Comparison of ENCODE assay signal across 15 cellular contexts in the genomic region with DNA sequence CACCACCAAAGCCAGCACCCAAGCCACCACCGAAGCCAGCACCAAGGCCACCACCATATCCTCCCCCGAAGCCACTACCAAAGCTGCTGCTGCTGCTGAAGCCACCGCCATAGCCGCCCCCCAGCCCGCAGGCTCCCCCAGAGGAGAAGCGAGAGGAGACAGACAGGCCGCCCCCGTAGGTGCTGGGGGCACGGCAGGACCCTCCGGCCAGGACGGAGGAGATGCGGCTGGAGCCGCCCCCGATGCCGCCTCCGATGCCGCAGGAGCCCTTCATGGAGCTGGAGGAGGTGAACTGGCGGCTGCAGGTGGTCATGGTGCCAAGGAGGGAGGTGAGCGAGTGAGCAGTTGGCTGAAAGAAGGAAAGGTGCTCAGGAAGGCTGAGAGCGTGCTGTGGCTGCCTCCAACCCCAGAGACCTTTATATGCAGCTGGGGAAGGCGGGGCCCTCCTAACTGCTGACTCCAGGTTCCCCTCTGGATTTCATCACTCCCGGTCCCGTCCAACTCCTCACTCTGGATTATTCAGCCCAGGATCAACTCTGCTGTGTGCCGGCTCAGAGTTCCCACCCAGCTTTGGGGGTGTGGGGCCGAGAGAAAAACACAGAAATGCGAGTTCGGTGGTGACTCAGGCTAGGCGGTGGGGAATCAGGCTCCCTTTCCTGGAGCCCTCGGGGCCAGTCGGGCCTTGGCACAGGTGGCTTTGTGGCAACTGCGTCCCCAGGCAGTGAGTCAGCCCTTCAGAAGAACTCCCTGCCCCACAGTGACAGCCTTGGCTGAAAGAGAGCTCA. TPM values are rescaled to one million over a fixed set of nuclear protein-coding genes. Genes with fewer than 3 reads are reported as not detected.
DNase-seq lines count a peak whose midpoint lies in the region; FAIRE-seq and TF ChIP-seq lines count a peak whose summit lies in the region.
"Not testable (repeated sequence)": the region's sequence is repeated elsewhere in the genome, so short reads cannot be mapped to it uniquely, and the experiment has no call there.
"Had no signal": no experiment of that assay in that cellular context is flagged by ENCODE, and none has a peak within 500 bp of the region (broad histone marks: within the 10 kb centered on the region; RNA-seq: fewer than 3 reads in every experiment).

TSS of gene KRT16 (minus strand) at position 392 of the 785 bp plus-strand sequence. CDS start at position 313, 79 bp downstream.

- BruUV-seq in PC-9 (replicated peaks; lab: Mats Ljungman, UMichigan), result not testable (repeated sequence)

- H3K9me2 ChIP-seq in PC-9 (ENCODE audit: insufficient read depth), result not testable (repeated sequence)

- POLR2A ChIA-PET in HEK293 (lab: Yijun Ruan, JAX), result interaction anchor here (0.9 kb wide), 1 partner anchor 41 kb away, joined by 3 read pairs; no protein-coding TSS in a partner anchor
- POLR2A ChIA-PET in PC-9 (lab: Charles Lee; ENCODE audit: unreplicated experiment), result interaction anchor here (0.6 kb wide), 2 partner anchors 36 to 1248 kb away, joined by 3 to 6 read pairs; no protein-coding TSS in a partner anchor

- H3K36me3 ChIP-seq in HEK293 (ENCODE audit: control insufficient read depth in 2 of 2, insufficient read depth in 1 of 2, low read length in 2 of 2); PC-9 (ENCODE audit: low read depth); keratinocyte (ENCODE audit: control insufficient read depth in 2 of 2, extremely low read depth in 1 of 2, insufficient read depth in 2 of 2, low read length in 2 of 2): not testable (repeated sequence)

- CTCF ChIA-PET in HEK293 (lab: Yijun Ruan, JAX), result interaction anchor here (0.9 to 1.0 kb wide), 2 partner anchors 46 to 51 kb away, joined by 3 read pairs; no protein-coding TSS in a partner anchor
- CTCF ChIA-PET in PC-9 (lab: Charles Lee), result not testable (repeated sequence)

- peak within 1 kb of the TSS; percentile 99 for H3K4me2 ChIP-seq in PC-9
- peak within 1 kb of the TSS; percentile 56 for H3K4me2 ChIP-seq in keratinocyte (ENCODE audit: control insufficient read depth, extremely low read depth, insufficient read depth, low read depth, low read length)

- not testable (repeated sequence) for H2AFZ ChIP-seq in PC-9; keratinocyte (ENCODE audit: control insufficient read depth, low read length)

- H3K27me3 ChIP-seq in PC-9 (ENCODE audit: insufficient read depth, low read depth); keratinocyte (ENCODE audit: control insufficient read depth, extremely low read depth, insufficient read depth, low read length): not testable (repeated sequence)

- peak; percentile 82 for FAIRE-seq in keratinocyte (lab: Jason Lieb, UNC)
- FAIRE-seq in urothelium cell line (lab: Jason Lieb, UNC), result not testable (repeated sequence)

- intact Hi-C loops in PC-9 (cut with micrococcal nuclease; ENCODE audit: unreplicated experiment), result not testable (repeated sequence)

- peak within 1 kb of the TSS; percentile 44 for H3K9ac ChIP-seq in keratinocyte (ENCODE audit: control insufficient read depth, extremely low read depth, insufficient read depth, low read length)

- not testable (repeated sequence) for TF ChIP-seq CTCF in HEK293 (tag by site-specific recombination; IDR thresholded peaks at IDR 0.05); PC-9 (conservative IDR thresholded peaks at IDR 0.05); epithelial cell of esophagus (IDR thresholded peaks at IDR 0.05; ENCODE audit: insufficient read depth, low read depth, low read length, missing control alignments); keratinocyte (optimal IDR thresholded peaks at IDR 0.05 in 1 of 3, IDR thresholded peaks at IDR 0.05 in 1 of 3, conservative IDR thresholded peaks at IDR 0.05 in 1 of 3; ENCODE audit: extremely low read depth in 1 of 3, insufficient read depth in 2 of 3, low read length in 3 of 3)

- H3K79me2 ChIP-seq in PC-9 (ENCODE audit: low read depth); keratinocyte (ENCODE audit: control insufficient read depth, insufficient read depth, low read length): not testable (repeated sequence)

- H4K20me1 ChIP-seq in PC-9 (ENCODE audit: insufficient read depth); keratinocyte (ENCODE audit: control insufficient read depth, extremely low read depth, insufficient read depth, low read length): not testable (repeated sequence)

- not testable (repeated sequence) for H3K4me1 ChIP-seq in HEK293 (ENCODE audit: control insufficient read depth, insufficient read depth, low read length)
- H3K4me1 ChIP-seq in PC-9 (replicated peaks; ENCODE audit: insufficient read depth), result peaks cover 25% of the 10 kb centered on the region
- H3K4me1 ChIP-seq in keratinocyte (ENCODE audit: control insufficient read depth, extremely low read depth, insufficient read depth, low read length), result peaks cover 37% of the 10 kb centered on the region

- peaks cover 15% of the 10 kb centered on the region; the same call in 1 of the 2 replicates for H3F3A ChIP-seq in PC-9 (ENCODE audit: insufficient read depth, low read depth)

- H3K4me3 ChIP-seq in HEK293 (ENCODE audit: low read depth, low read length), result not testable (repeated sequence)
- peak within 1 kb of the TSS; percentile 71 for H3K4me3 ChIP-seq in PC-9
- H3K4me3 ChIP-seq in epithelial cell of esophagus (ENCODE audit: low read length), result peak within 1 kb of the TSS; percentile 57
- peak within 1 kb of the TSS; percentile 29 to 46 (median 37) for H3K4me3 ChIP-seq in keratinocyte (ENCODE audit: control insufficient read depth in 2 of 3, extremely low read depth in 1 of 3, insufficient read depth in 2 of 3, low read depth in 1 of 3, low read length in 3 of 3)

- peak; percentile 12 for DNase-seq in CD1c-positive myeloid dendritic cell (ENCODE audit: extremely low spot score)
- peak; percentile 91 to 92 for DNase-seq in PC-9
- DNase-seq in amniotic epithelial cell (ENCODE audit: low read depth), result peak; percentile 39
- DNase-seq in epithelial cell of esophagus (ENCODE audit: low read depth), result peak; percentile 97
- not testable (repeated sequence) for DNase-seq in keratinocyte (ENCODE audit: low read depth, low spot score)
- peak; percentile 23 for DNase-seq in renal cortical epithelial cell (ENCODE audit: low read depth)
- peak; percentile 76 for DNase-seq in urothelium cell line (ENCODE audit: low spot score)

- H3K9me1 ChIP-seq in keratinocyte (ENCODE audit: control insufficient read depth, extremely low read depth, insufficient read depth, low read length), result not testable (repeated sequence)

- not testable (repeated sequence) for H3K9me3 ChIP-seq in HEK293 (ENCODE audit: control insufficient read depth, insufficient read depth, low read depth, low read length); PC-9 (ENCODE audit: insufficient read depth, low read depth); keratinocyte (ENCODE audit: control insufficient read depth, low read depth, low read length)

- dilution Hi-C loops in keratinocyte (cut with MboI; ENCODE audit: extremely low pct_ligation_motif_present, low sequenced_read_pairs), result not testable (repeated sequence)

- H3K27ac ChIP-seq in HEK293 (ENCODE audit: extremely low read depth, low read depth, low read length), result not testable (repeated sequence)
- H3K27ac ChIP-seq in PC-9, result peak within 1 kb of the TSS; percentile 90
- H3K27ac ChIP-seq in keratinocyte (ENCODE audit: control insufficient read depth, insufficient read depth, low read length), result peak within 1 kb of the TSS; percentile 25

TF ChIP-seq in HEK293, 187 proteins besides CTCF, POLR2A, EP300 and RAD21:
- TF ChIP-seq ZFHX2 (tag by site-specific recombination; conservative IDR thresholded peaks at IDR 0.05), result peak; percentile 41
- TF ChIP-seq EGR2 (tag by site-specific recombination; IDR thresholded peaks at IDR 0.05; ENCODE audit: low read depth), result peak; percentile 69

RNA-seq across cellular contexts. Expression of gene KRT16, which starts in this region (rescaled TPM):
- total RNA-seq in PC-9 (2021) (41.7 and 53.5 TPM in 2 replicates), renal cortical epithelial cell (0.70 and 7.5 TPM in 2 replicates)
- 1,163 to 4,746 TPM (median 1,851 TPM) in 3 replicates for polyA plus RNA-seq in keratinocyte
- polyA plus RNA-seq in keratinocyte (2011; ENCODE audit: low read depth), result 20,474 TPM
- polyA plus RNA-seq in keratinocyte (2011; cell fraction: cytosol; rRNA removed), result 1,428 and 3,010 TPM in 2 replicates
- polyA plus RNA-seq in keratinocyte (2011; cell fraction: nucleus; rRNA removed), result 2,522 and 2,889 TPM in 2 replicates
- polyA plus RNA-seq in keratinocyte (2012; ENCODE audit: low replicate concordance), result 1,329 and 6,837 TPM in 2 replicates
- polyA minus RNA-seq in keratinocyte, result 1,159 to 3,059 TPM (median 1,751 TPM) in 3 replicates
- 3,006 TPM for polyA minus RNA-seq in keratinocyte (2011; cell fraction: cytosol; rRNA and poly(A)+ RNA removed)
- polyA minus RNA-seq in keratinocyte (2011; cell fraction: nucleus; rRNA and poly(A)+ RNA removed), result 1,076 and 1,184 TPM in 2 replicates
- total RNA-seq: activated CD4-positive, alpha-beta T cell treated with anti-CD3 and anti-CD28 coated beads, Interleukin-2, amount 10 ng/mL, durations not matched to agents 24 days and 14 days; activated CD8-positive, alpha-beta memory T cell treated with anti-CD3 and anti-CD28 coated beads, Interleukin-2, amount 10 ng/mL, durations not matched to agents 7 days and 5 days; activated naive CD4-positive, alpha-beta T cell treated with anti-CD3 and anti-CD28 coated beads, Interleukin-2, amount 50 U/mL, for 72 hours; activated T-helper 1 cell treated with anti-CD3 and anti-CD28 coated beads, Interleukin-12 subunit alpha, Interleukin-12 subunit beta, Interleukin-2, Interleukin-4 antibody, amounts not matched to agents 30 ng/mL and 10 ng/mL and 1 ng/mL, durations not matched to agents 14 hours and 24 hours and 36 hours; CD4-positive, alpha-beta T cell; natural killer cell treated with Interleukin-12 subunit alpha and Interleukin-12 subunit beta and Interleukin-15 and Interleukin-18, amount 100 ng/mL, for 72 hours; urinary bladder had no signal
